Comparison of ENCODE assay signal across 20 cellular contexts in genomic region chr7:22420973-22421635, GRCh38.
A peak's percentile ranks its signal among the peaks of the same experiment; 100 is the strongest.
DNase-seq lines count a peak whose midpoint lies in the region; ATAC-seq and TF ChIP-seq lines count a peak whose summit lies in the region.
"Had no signal": no experiment of that assay in that cellular context is flagged by ENCODE, and none has a peak within 500 bp of the region (broad histone marks: within the 10 kb centered on the region; RNA-seq: fewer than 3 reads in every experiment).

No MANE protein-coding gene starts in this region.

- H3K4me1 ChIP-seq in BE2C, result peaks cover 14% of the 10 kb centered on the region

- H3K27ac ChIP-seq in dorsolateral prefrontal cortex, result no peak overlapping the region
- H3K27ac ChIP-seq: brain microvascular endothelial cell, C4-2B, psoas muscle had no signal

- no peaks in the 10 kb centered on the region for H3K36me3 ChIP-seq in BE2C
- H3K36me3 ChIP-seq: brain microvascular endothelial cell had no signal

- H3K9me3 ChIP-seq in BE2C, result no peaks in the 10 kb centered on the region
- H3K9me3 ChIP-seq: psoas muscle had no signal

- peak; percentile 61 for DNase-seq in BE2C
- DNase-seq in NCI-H1092 treated with DMSO at 0.1 percent for 48 hours (lab: John Stamatoyannopoulos, UW), result peak; percentile 67
- DNase-seq in NCI-H2171 treated with DMSO at 0.1 percent for 48 hours (lab: John Stamatoyannopoulos, UW), result peak; percentile 61
- peak; percentile 14 to 61 for DNase-seq in dermis microvascular lymphatic vessel endothelial cell (ENCODE audit: low read depth in 2 of 2)
- no peak for DNase-seq in dorsolateral prefrontal cortex
- DNase-seq in RPMI8226, result no peak
- DNase-seq: activated CD4-positive, CD25-positive, alpha-beta regulatory T cell treated with anti-CD3 and anti-CD28 coated beads, Interleukin-2, amount 50 U/mL, for 72 hours; activated CD8-positive, alpha-beta T cell treated with anti-CD3 and anti-CD28 coated beads, Interleukin-2, amount 10 ng/mL, durations not matched to agents 7 days and 5 days; activated gamma-delta T cell treated with Interleukin-2 at 50 U/mL for 16 hours; activated T-cell treated with anti-CD3 and anti-CD28 coated beads, Interleukin-2, amount 50 U/mL, for 1 hour; brain microvascular endothelial cell; glutamatergic neuron; Kasumi-1; NCI-H1048; NCI-H524 treated with DMSO at 0.1 percent for 48 hours; psoas muscle; substantia nigra had no signal

- intact Hi-C loops in dorsolateral prefrontal cortex (cut with DNase I), result no loop called here

- no peak overlapping the region for H3K4me3 ChIP-seq in BE2C (ENCODE audit: low read depth, low read length)
- H3K4me3 ChIP-seq in dorsolateral prefrontal cortex, result no peak overlapping the region
- H3K4me3 ChIP-seq: psoas muscle had no signal

- ATAC-seq in GM21619 (IDR thresholded peaks at IDR 0.05; ENCODE audit: unreplicated experiment) (no peak), HG02870 (IDR thresholded peaks at IDR 0.05; ENCODE audit: unreplicated experiment) (no peak)
- ATAC-seq: activated CD8-positive, alpha-beta T cell treated with anti-CD3 and anti-CD28 coated beads, Interleukin-2, amount 10 ng/mL, durations not matched to agents 7 days and 5 days; psoas muscle had no signal

- no peak for TF ChIP-seq CTCF in BE2C (IDR thresholded peaks at IDR 0.05; ENCODE audit: low read depth, low read length)
- no peak for TF ChIP-seq CTCF in dorsolateral prefrontal cortex (IDR thresholded peaks at IDR 0.05 in 54 of 56, conservative IDR thresholded peaks at IDR 0.05 in 2 of 56; ENCODE audit: low read depth in 1 of 56, partially characterized antibody in 56 of 56)

- H3K27me3 ChIP-seq in BE2C (no peaks in the 10 kb centered on the region), dorsolateral prefrontal cortex (no peaks in the 10 kb centered on the region)
- H3K27me3 ChIP-seq: brain microvascular endothelial cell had no signal

Comparison
In these comparisons a context has a peak if more than half of its experiments do, and no peak if none do; other contexts are left out.
1. DNase-seq: peak in BE2C (single experiment), NCI-H1092 treated with DMSO at 0.1 percent for 48 hours (single experiment), NCI-H2171 treated with DMSO at 0.1 percent for 48 hours (single experiment) and dermis microvascular lymphatic vessel endothelial cell (2 of 2); none in dorsolateral prefrontal cortex (0 of 10) and RPMI8226 (single experiment).